ENCODE assay signal across 7 cellular contexts in genomic region chr14:22200977-22201605, GRCh38.
DNase-seq lines count a peak whose midpoint lies in the region; ATAC-seq and FAIRE-seq lines count a peak whose summit lies in the region.

No MANE protein-coding gene starts in this region.

- peak; percentile 84 for FAIRE-seq in G401.6 (lab: Jason Lieb, UNC)
- peak; percentile 53 for FAIRE-seq in RCC 7860 (lab: Jason Lieb, UNC)

- peak; percentile 59 for DNase-seq in RCC 7860 (ENCODE audit: low spot score)
- peak; percentile 62 for DNase-seq in dermis blood vessel endothelial cell
- peak; percentile 20 for DNase-seq in midbrain (lab: John Stamatoyannopoulos, UW)
- no peak for DNase-seq in cerebellum (ENCODE audit: low spot score)

- peak; percentile 62 for ATAC-seq in HG02610 (IDR thresholded peaks at IDR 0.05; ENCODE audit: unreplicated experiment)
- no peak for ATAC-seq in GM21360 (IDR thresholded peaks at IDR 0.05; ENCODE audit: unreplicated experiment)
